In the genomic region with DNA sequence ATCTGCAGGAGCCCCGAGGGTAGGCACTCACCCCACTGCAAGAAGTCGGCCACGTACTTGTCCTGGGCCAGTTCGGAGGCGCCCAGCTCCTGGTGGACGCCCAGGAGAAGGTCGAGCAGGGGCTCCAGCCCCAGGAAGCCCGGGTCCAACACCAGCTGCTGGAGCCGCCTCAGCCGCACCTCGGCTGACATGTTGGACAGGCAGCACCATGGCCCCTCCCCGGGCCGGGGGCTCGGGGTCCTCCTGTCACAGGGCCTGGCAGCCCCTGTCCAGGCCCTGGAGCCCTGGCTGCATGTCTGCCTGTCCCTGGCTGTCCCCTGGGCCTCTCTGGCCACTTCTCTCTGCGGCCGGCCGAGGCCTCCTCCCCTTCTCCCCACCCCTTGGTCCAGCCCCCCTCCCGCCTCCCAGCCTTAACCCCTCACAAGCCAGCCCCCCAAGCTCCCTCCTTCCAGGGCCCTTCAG, we compare ENCODE assay signal across 8 cellular contexts. TPM values are rescaled to one million over a fixed set of nuclear protein-coding genes. Genes with fewer than 3 reads are reported as not detected.
DNase-seq lines count a peak whose midpoint lies in the region; ATAC-seq and TF ChIP-seq lines count a peak whose summit lies in the region.

A gene with protein sequence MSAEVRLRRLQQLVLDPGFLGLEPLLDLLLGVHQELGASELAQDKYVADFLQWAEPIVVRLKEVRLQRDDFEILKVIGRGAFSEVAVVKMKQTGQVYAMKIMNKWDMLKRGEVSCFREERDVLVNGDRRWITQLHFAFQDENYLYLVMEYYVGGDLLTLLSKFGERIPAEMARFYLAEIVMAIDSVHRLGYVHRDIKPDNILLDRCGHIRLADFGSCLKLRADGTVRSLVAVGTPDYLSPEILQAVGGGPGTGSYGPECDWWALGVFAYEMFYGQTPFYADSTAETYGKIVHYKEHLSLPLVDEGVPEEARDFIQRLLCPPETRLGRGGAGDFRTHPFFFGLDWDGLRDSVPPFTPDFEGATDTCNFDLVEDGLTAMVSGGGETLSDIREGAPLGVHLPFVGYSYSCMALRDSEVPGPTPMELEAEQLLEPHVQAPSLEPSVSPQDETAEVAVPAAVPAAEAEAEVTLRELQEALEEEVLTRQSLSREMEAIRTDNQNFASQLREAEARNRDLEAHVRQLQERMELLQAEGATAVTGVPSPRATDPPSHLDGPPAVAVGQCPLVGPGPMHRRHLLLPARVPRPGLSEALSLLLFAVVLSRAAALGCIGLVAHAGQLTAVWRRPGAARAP (minus strand): TSS at position 329 of the 462 bp plus-strand sequence. CDS start 138 bp downstream, at position 191.

- peaks cover 19 to 49% (median 27%) of the 10 kb centered on the region in 11 experiments for H3K36me3 ChIP-seq in BLaER1 treated with 17β-estradiol and CSF1 and Interleukin-3, amounts not matched to agents 10 nM and 100 nM
- peaks cover 22% of the 10 kb centered on the region for H3K36me3 ChIP-seq in RWPE2 (ENCODE audit: low read depth)

- DNase-seq in RWPE2 (ENCODE audit: low spot score): no peak
- DNase-seq in fibroblast of mammary gland (ENCODE audit: low read depth): no peak
- no peak for DNase-seq in osteocyte (ENCODE audit: extremely low spot score, unreplicated experiment)
- no peak for DNase-seq in OCI-M1 (lab: John Stamatoyannopoulos, UW)
- no peak for DNase-seq in activated CD4-positive, alpha-beta T cell treated with anti-CD3 and anti-CD28 coated beads, Interleukin-2, amount 50 U/mL, for 1 hour

- H3K9me3 Mint-ChIP-seq in osteocyte (ENCODE audit: unreplicated experiment): no peaks in the 10 kb centered on the region

- peaks cover 75 to 100% (median 93%) of the 10 kb centered on the region in 11 experiments for H4K20me1 ChIP-seq in BLaER1 treated with 17β-estradiol and CSF1 and Interleukin-3, amounts not matched to agents 10 nM and 100 nM

- TF ChIP-seq CTCF in RWPE2 (IDR thresholded peaks at IDR 0.05; ENCODE audit: poor library complexity, severe bottlenecking): no peak
- no peak for TF ChIP-seq CTCF in fibroblast of mammary gland (conservative IDR thresholded peaks at IDR 0.05; ENCODE audit: control insufficient read depth, insufficient read depth, low read depth, low read length)
- no peak for TF ChIP-seq CTCF in osteocyte (IDR thresholded peaks at IDR 0.05)

- H3K27me3 ChIP-seq in BLaER1 treated with 17β-estradiol and CSF1 and Interleukin-3, amounts not matched to agents 10 nM and 100 nM: peaks cover 14 to 98% (median 38%) of the 10 kb centered on the region in 11 experiments; a peak in 20 of 22 replicates
- no peaks in the 10 kb centered on the region for H3K27me3 ChIP-seq in RWPE2 (ENCODE audit: insufficient read depth, poor library complexity, severe bottlenecking)

- no peak within 1 kb of the TSS for H3K4me3 ChIP-seq in BLaER1 treated with 17β-estradiol and CSF1 and Interleukin-3, amounts not matched to agents 10 nM and 100 nM
- H3K4me3 ChIP-seq in RWPE2 (ENCODE audit: severe bottlenecking) (no peak within 1 kb of the TSS), fibroblast of mammary gland (ENCODE audit: control insufficient read depth, low read depth, low read length) (peak within 1 kb of the TSS; percentile 24)

- peaks cover 26% of the 10 kb centered on the region for H3K36me3 Mint-ChIP-seq in osteocyte (ENCODE audit: unreplicated experiment)

- H3K4me2 ChIP-seq in BLaER1 treated with 17β-estradiol and CSF1 and Interleukin-3, amounts not matched to agents 10 nM and 100 nM: peak within 1 kb of the TSS in 8 of 11 experiments; percentile 18 to 75 (median 59); a peak in 13 of 22 replicates

- no peaks in the 10 kb centered on the region for H3K27me3 Mint-ChIP-seq in osteocyte (ENCODE audit: unreplicated experiment)

- peak within 1 kb of the TSS; percentile 95 for H3K27ac Mint-ChIP-seq in osteocyte (ENCODE audit: unreplicated experiment)

- H3K4me1 Mint-ChIP-seq in osteocyte (ENCODE audit: unreplicated experiment): peaks cover 35% of the 10 kb centered on the region

- peak within 1 kb of the TSS; percentile 65 for H3K4me3 Mint-ChIP-seq in osteocyte (ENCODE audit: unreplicated experiment)

- no peaks in the 10 kb centered on the region for H3K9me3 ChIP-seq in BLaER1 treated with 17β-estradiol and CSF1 and Interleukin-3, amounts not matched to agents 10 nM and 100 nM (replicated peaks in 1 of 11)
- H3K9me3 ChIP-seq in RWPE2 (ENCODE audit: severe bottlenecking): no peaks in the 10 kb centered on the region

- H3K9ac ChIP-seq in BLaER1 treated with 17β-estradiol and CSF1 and Interleukin-3, amounts not matched to agents 10 nM and 100 nM: no peak within 1 kb of the TSS

- ATAC-seq in RWPE2 (ENCODE audit: low read depth) (peak; percentile 3), GM21825 (IDR thresholded peaks at IDR 0.05; ENCODE audit: unreplicated experiment) (no peak), GM18873 (IDR thresholded peaks at IDR 0.05; ENCODE audit: low FRiP score, unreplicated experiment) (no peak)

- no peak within 1 kb of the TSS for H3K27ac ChIP-seq in BLaER1 treated with 17β-estradiol and CSF1 and Interleukin-3, amounts not matched to agents 10 nM and 100 nM
- H3K27ac ChIP-seq in RWPE2 (ENCODE audit: poor library complexity, severe bottlenecking): peak within 1 kb of the TSS; percentile 82

- H3K4me1 ChIP-seq in BLaER1 treated with 17β-estradiol and CSF1 and Interleukin-3, amounts not matched to agents 10 nM and 100 nM: peaks cover 23 to 41% (median 33%) of the 10 kb centered on the region in 10 experiments
- H3K4me1 ChIP-seq in RWPE2 (ENCODE audit: insufficient read depth, poor library complexity, severe bottlenecking): peaks cover 27% of the 10 kb centered on the region

RNA-seq across cellular contexts. Expression of the gene that starts here (rescaled TPM):
- 76.6 and 86.9 TPM in 2 replicates for total RNA-seq in osteocyte
